16 cellular contexts compared by ENCODE assay signal in genomic region chrX:136819026-136819425, GRCh38.
"Had no signal": no experiment of that assay in that cellular context is flagged by ENCODE, and none has a peak within 500 bp of the region (broad histone marks: within the 10 kb centered on the region; RNA-seq: fewer than 3 reads in every experiment).

No MANE protein-coding gene starts in this region.

- DNase-seq: activated CD4-positive, alpha-beta memory T cell treated with anti-CD3 and anti-CD28 coated beads for 36 hours; activated CD4-positive, alpha-beta T cell treated with anti-CD3 and anti-CD28 coated beads for 36 hours; activated CD8-positive, alpha-beta memory T cell treated with anti-CD3 and anti-CD28 coated beads, Interleukin-2, amount 10 ng/mL, durations not matched to agents 7 days and 5 days; activated naive CD4-positive, alpha-beta T cell; activated naive CD8-positive, alpha-beta T cell treated with anti-CD3 and anti-CD28 coated beads for 36 hours; amygdala; effector memory CD8-positive, alpha-beta T cell; left cardiac atrium; occipital lobe; retina; stimulated activated CD4-positive, alpha-beta T cell treated with anti-CD3 and anti-CD28 coated beads, Interleukin-12 subunit alpha, Interleukin-12 subunit beta, amount 100 ng/mL, for 4 hours; stimulated activated CD4-positive, alpha-beta T cell treated with anti-CD3 and anti-CD28 coated beads, Interleukin-2, amount 100 ng/mL, for 24 hours; stimulated activated naive CD4-positive, alpha-beta T cell treated with Interleukin-2 at 50 U/mL for 16 hours; T1000; thyroid gland had no signal

- ATAC-seq: activated CD4-positive, alpha-beta T cell treated with anti-CD3 and anti-CD28 coated beads for 36 hours; activated CD8-positive, alpha-beta memory T cell treated with anti-CD3 and anti-CD28 coated beads, Interleukin-2, amount 10 ng/mL, durations not matched to agents 7 days and 5 days; effector memory CD8-positive, alpha-beta T cell; left cardiac atrium; WTC11 had no signal
